In genomic region chr9:135697226-135697625, GRCh38 we compare ENCODE assay signal across 11 cellular contexts. TPM values are rescaled to one million over a fixed set of nuclear protein-coding genes. Genes with fewer than 3 reads are reported as not detected.
"Had no signal": no experiment of that assay in that cellular context is flagged by ENCODE, and none has a peak within 500 bp of the region (broad histone marks: within the 10 kb centered on the region; RNA-seq: fewer than 3 reads in every experiment).

No MANE protein-coding gene starts in this region.

- H3K27ac ChIP-seq: GM23248 had no signal

- H3K4me3 Mint-ChIP-seq: GM23338, H9, HFFc6 had no signal

- H3K9me3 ChIP-seq: HAP-1 had no signal

- H3K27ac Mint-ChIP-seq: GM23338, H9, HFFc6 had no signal

- H3K4me1 Mint-ChIP-seq: GM23338 had no signal

- H3K4me3 ChIP-seq: GM23248, GM23338, HAP-1 had no signal

- DNase-seq: GM23248, GOT3, H7, H9, HCEC 1CT, HFFc6 had no signal

- H2AFZ ChIP-seq: GM23248, GM23338 had no signal

- H3K9me3 Mint-ChIP-seq: GM23338, H9, HFFc6 had no signal

- H3K36me3 ChIP-seq: HAP-1 had no signal

- ATAC-seq: GM23338, HCT116 had no signal

- H3K4me2 ChIP-seq: GM23338 had no signal

- H3K4me1 ChIP-seq: HAP-1 had no signal

- H3K9ac ChIP-seq: GM23248 had no signal

- FAIRE-seq: H54 had no signal

RNA-seq across cellular contexts. Expression of gene SOHLH1, which starts 2.1 kb away (rescaled TPM):
- total RNA-seq: GM23248, H4, H7, H9, HFFc6 had no signal
- polyA plus RNA-seq: GM23248, GM23338 had no signal

RNA-seq across cellular contexts. Expression of gene KCNT1, which starts 4.8 kb away (rescaled TPM):
- total RNA-seq: GM23248, H4, HFFc6 had no signal
- polyA plus RNA-seq: GM23248 had no signal

RNA-seq across cellular contexts. Expression of gene LCN9, which starts 34.1 kb away (rescaled TPM):
- total RNA-seq: GM23248, GM23338, H4, H7, HFFc6 had no signal
- polyA plus RNA-seq: GM23248, GM23338 had no signal

RNA-seq across cellular contexts. Expression of gene GLT6D1, which starts 57.9 kb away (rescaled TPM):
- total RNA-seq: GM23248, GM23338, H4, H7, H9, HFFc6 had no signal
- polyA plus RNA-seq: GM23248, GM23338 had no signal
